31 cellular contexts compared by ENCODE assay signal in the genomic region with DNA sequence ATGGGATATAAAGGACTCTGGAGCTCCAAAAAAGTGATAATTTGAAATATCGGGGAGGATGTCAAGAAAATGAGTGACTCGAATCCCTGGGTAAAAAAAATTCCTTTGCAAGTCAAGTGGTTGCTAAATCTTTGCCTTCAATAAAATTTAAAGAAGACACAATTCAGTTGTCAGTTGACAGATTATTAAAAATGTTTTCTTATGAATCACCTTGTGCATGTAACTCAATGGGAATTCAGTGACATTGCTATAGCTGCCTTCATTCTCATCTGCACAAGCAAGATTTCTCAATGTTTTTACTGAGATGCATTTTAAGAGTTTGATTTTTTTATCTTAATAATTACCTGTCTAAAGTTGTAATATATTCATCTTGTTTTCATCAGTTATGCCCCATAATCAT.
DNase-seq lines count a peak whose midpoint lies in the region; ATAC-seq and TF ChIP-seq lines count a peak whose summit lies in the region.
"Had no signal": no experiment of that assay in that cellular context is flagged by ENCODE, and none has a peak within 500 bp of the region (broad histone marks: within the 10 kb centered on the region; RNA-seq: fewer than 3 reads in every experiment).

No MANE protein-coding gene starts in this region.

- peaks cover 0 to 3% (median 0%) of the 10 kb centered on the region in 6 donors for H3K9me3 Mint-ChIP-seq in immature natural killer cell
- H3K9me3 Mint-ChIP-seq: activated T-cell treated with anti-CD3 and anti-CD28 coated beads, Interleukin-2, amount 50 U/mL, for 4 hours; nephron; T-helper 1 cell treated with Interleukin-12 subunit alpha and Interleukin-12 subunit beta and Interleukin-4 antibody, amounts not matched to agents 30 μg/mL and 1 μg/mL, for 36 hours had no signal

- no peak overlapping the region for H3K27ac Mint-ChIP-seq in immature natural killer cell
- H3K27ac Mint-ChIP-seq: activated CD8-positive, alpha-beta memory T cell treated with anti-CD3 and anti-CD28 coated beads, Interleukin-2, amount 10 ng/mL, durations not matched to agents 7 days and 5 days; activated naive CD8-positive, alpha-beta T cell treated with anti-CD3 and anti-CD28 coated beads for 36 hours; nephron; T-helper 1 cell treated with Interleukin-12 subunit alpha and Interleukin-12 subunit beta and Interleukin-4 antibody, amounts not matched to agents 30 μg/mL and 1 μg/mL, for 36 hours had no signal

- no peak for TF ChIP-seq POLR2A in IMR-90 (IDR thresholded peaks at IDR 0.05; ENCODE audit: low read depth, low read length)

- in situ Hi-C loops in IMR-90 (cut with MboI; ENCODE audit: low sequenced_read_pairs), result no loop called here

- no peaks in the 10 kb centered on the region for H3K27me3 ChIP-seq in IMR-90 (ENCODE audit: control insufficient read depth, insufficient read depth, low read length)
- H3K27me3 ChIP-seq in right cardiac atrium (ENCODE audit: control insufficient read depth, insufficient read depth), result no peaks in the 10 kb centered on the region
- H3K27me3 ChIP-seq: ascending aorta, transverse colon had no signal

- no peak overlapping the region for H2AK5ac ChIP-seq in IMR-90 (ENCODE audit: low read depth, low read length)

- H3K4me1 Mint-ChIP-seq in immature natural killer cell, result no peaks in the 10 kb centered on the region
- H3K4me1 Mint-ChIP-seq: activated CD8-positive, alpha-beta memory T cell treated with anti-CD3 and anti-CD28 coated beads, Interleukin-2, amount 10 ng/mL, durations not matched to agents 7 days and 5 days; activated naive CD8-positive, alpha-beta T cell treated with anti-CD3 and anti-CD28 coated beads for 36 hours; nephron had no signal

- H3K4ac ChIP-seq in IMR-90 (ENCODE audit: low read depth, low read length), result no peak overlapping the region

- H2BK5ac ChIP-seq in IMR-90 (ENCODE audit: low read depth, low read length, poor library complexity, severe bottlenecking), result peak overlapping the region; percentile 17

- no peaks in the 10 kb centered on the region for H3K36me3 ChIP-seq in IMR-90 (ENCODE audit: control insufficient read depth, insufficient read depth, low read length)
- H3K36me3 ChIP-seq: ascending aorta, transverse colon had no signal

- TF ChIP-seq CTCF in IMR-90 (conservative IDR thresholded peaks at IDR 0.05; ENCODE audit: low read depth, low read length), result no peak

- H4K91ac ChIP-seq in IMR-90 (ENCODE audit: insufficient read depth, low read depth, low read length), result no peak overlapping the region

- no peak overlapping the region for H3K56ac ChIP-seq in IMR-90 (ENCODE audit: extremely low read depth, insufficient read depth, low read length)

- H3K27me3 Mint-ChIP-seq in immature natural killer cell (ENCODE audit: low read depth in 3 of 3), result peaks cover 0 to 4% (median 2%) of the 10 kb centered on the region in 3 donors
- H3K27me3 Mint-ChIP-seq: activated CD8-positive, alpha-beta memory T cell treated with anti-CD3 and anti-CD28 coated beads, Interleukin-2, amount 10 ng/mL, durations not matched to agents 7 days and 5 days had no signal

- H3K4me1 ChIP-seq in IMR-90 (ENCODE audit: control insufficient read depth, insufficient read depth, low read length) (peaks cover 4% of the 10 kb centered on the region), right cardiac atrium (ENCODE audit: control insufficient read depth, insufficient read depth, low read length) (no peaks in the 10 kb centered on the region)
- H3K4me1 ChIP-seq: ascending aorta, transverse colon had no signal

- CTCF ChIA-PET in IMR-90 (lab: Yijun Ruan, JAX), result interaction anchor here (0.6 kb wide), 1 partner anchor 37 kb away, joined by 3 read pairs; no protein-coding TSS in a partner anchor

- no peak overlapping the region for H2BK120ac ChIP-seq in IMR-90 (ENCODE audit: low read depth, low read length)

- no peaks in the 10 kb centered on the region for H3K36me3 Mint-ChIP-seq in immature natural killer cell
- H3K36me3 Mint-ChIP-seq: activated CD8-positive, alpha-beta memory T cell treated with anti-CD3 and anti-CD28 coated beads, Interleukin-2, amount 10 ng/mL, durations not matched to agents 7 days and 5 days; activated naive CD8-positive, alpha-beta T cell treated with anti-CD3 and anti-CD28 coated beads for 36 hours had no signal

- peaks cover 3% of the 10 kb centered on the region; the same call in 1 of the 2 replicates for H3K9me1 ChIP-seq in IMR-90 (ENCODE audit: insufficient read depth, low read length)

- no peak overlapping the region for H3K9ac ChIP-seq in IMR-90 (ENCODE audit: low read depth, low read length)
- H3K9ac ChIP-seq: KMS-11 had no signal

- H2AK9ac ChIP-seq in IMR-90 (replicated peaks; ENCODE audit: low read depth, low read length, poor library complexity), result no peak overlapping the region

- no peak overlapping the region; the same call in 1 of the 2 replicates for H3K18ac ChIP-seq in IMR-90 (ENCODE audit: low read depth, low read length)

- H3K4me3 Mint-ChIP-seq in immature natural killer cell, result no peak overlapping the region
- H3K4me3 Mint-ChIP-seq: activated CD8-positive, alpha-beta memory T cell treated with anti-CD3 and anti-CD28 coated beads, Interleukin-2, amount 10 ng/mL, durations not matched to agents 7 days and 5 days; activated naive CD8-positive, alpha-beta T cell treated with anti-CD3 and anti-CD28 coated beads for 36 hours; activated T-cell treated with anti-CD3 and anti-CD28 coated beads, Interleukin-2, amount 50 U/mL, for 4 hours; nephron; T-helper 1 cell treated with Interleukin-12 subunit alpha and Interleukin-12 subunit beta and Interleukin-4 antibody, amounts not matched to agents 30 μg/mL and 1 μg/mL, for 36 hours had no signal

- dilution Hi-C loops in IMR-90 (cut with HindIII; ENCODE audit: low sequenced_read_pairs, unreplicated experiment), result no loop called here

- H4K8ac ChIP-seq in IMR-90 (ENCODE audit: low read depth in 2 of 2, low read length in 2 of 2), result no peak overlapping the region

- no peak overlapping the region for H3K23ac ChIP-seq in IMR-90 (ENCODE audit: low read depth, low read length)

- no TSS peak for BruUV-seq in IMR-90 (replicated peaks; lab: Mats Ljungman, UMichigan)

- WGBS in IMR-90 (ENCODE audit: extremely low coverage in 2 of 2, insufficient read length in 1 of 2), 2 experiments, result no CpG with 5 or more reads among the region's 2 CpGs
- 89% methylated on average over 2 of the region's 2 CpGs for WGBS in right cardiac atrium

- no peak overlapping the region for H3K27ac ChIP-seq in IMR-90 (ENCODE audit: insufficient read depth, low read length)
- no peak overlapping the region for H3K27ac ChIP-seq in right cardiac atrium (ENCODE audit: low read length)
- H3K27ac ChIP-seq: ascending aorta, KMS-11, SK-N-MC, transverse colon had no signal

- H2BK20ac ChIP-seq in IMR-90 (ENCODE audit: low read depth, low read length), result no peak overlapping the region

- no peak overlapping the region for H2AFZ ChIP-seq in IMR-90 (replicated peaks; ENCODE audit: low read length, poor library complexity)

- H3K9me3 ChIP-seq in IMR-90 (ENCODE audit: control insufficient read depth, insufficient read depth, low read length) (no peaks in the 10 kb centered on the region), right cardiac atrium (ENCODE audit: control insufficient read depth, low read length) (no peaks in the 10 kb centered on the region)
- H3K9me3 ChIP-seq: ascending aorta, transverse colon had no signal

- H3K4me2 ChIP-seq in IMR-90 (ENCODE audit: low read depth, low read length), result no peak overlapping the region
- H3K4me2 ChIP-seq: KMS-11 had no signal

- POLR2A ChIA-PET in IMR-90 (lab: Charles Lee; ENCODE audit: unreplicated experiment), result no interaction called here

- DNase-seq in EL, result peak; percentile 68
- peak; percentile 48 for DNase-seq in IMR-90
- DNase-seq in iris pigment epithelial cell (ENCODE audit: low read depth), result peak; percentile 76
- DNase-seq in immature natural killer cell, result no peak
- no peak for DNase-seq in stimulated activated naive CD4-positive, alpha-beta T cell (lab: John Stamatoyannopoulos, UW)
- no peak for DNase-seq in NCI-H187 treated with DMSO at 0.1 percent for 48 hours (lab: John Stamatoyannopoulos, UW)
- DNase-seq in right cardiac atrium, result no peak
- DNase-seq: activated CD4-positive, alpha-beta T cell treated with anti-CD3 and anti-CD28 coated beads, Interleukin-2, amount 50 U/mL, for 4 hours; activated CD8-positive, alpha-beta memory T cell treated with anti-CD3 and anti-CD28 coated beads, Interleukin-2, amount 10 ng/mL, durations not matched to agents 7 days and 5 days; activated gamma-delta T cell; activated naive CD8-positive, alpha-beta T cell treated with anti-CD3 and anti-CD28 coated beads for 36 hours; activated T-cell treated with anti-CD3 and anti-CD28 coated beads, Interleukin-2, amount 50 U/mL, for 4 hours; C1 segment of cervical spinal cord; cortex of kidney; foreskin melanocyte; GDM1; left cardiac atrium; NCI-H1694; NCI-H510A treated with DMSO at 0.1 percent for 48 hours; stimulated activated CD4-positive, alpha-beta T cell treated with anti-CD3 and anti-CD28 coated beads, Interleukin-15, amount 100 ng/mL, for 24 hours; stimulated activated CD4-positive, alpha-beta T cell treated with anti-CD3 and anti-CD28 coated beads, Interleukin-4, amount 100 ng/mL, for 4 hours; transverse colon had no signal

- intact Hi-C loops in IMR-90 (cut with micrococcal nuclease) (no loop called here), right cardiac atrium (cut with DNase I) (no loop called here)

- no peaks in the 10 kb centered on the region for H4K20me1 ChIP-seq in IMR-90 (ENCODE audit: insufficient read depth, low read length)

- no peaks in the 10 kb centered on the region for H3K79me1 ChIP-seq in IMR-90 (ENCODE audit: low read depth in 1 of 2, low read length in 2 of 2)

- H3K14ac ChIP-seq in IMR-90 (replicated peaks; ENCODE audit: low read depth, low read length), result no peak overlapping the region

- TF ChIP-seq RAD21 in IMR-90 (IDR thresholded peaks at IDR 0.05; ENCODE audit: low read length), result no peak

- no peak overlapping the region for H3K4me3 ChIP-seq in IMR-90 (ENCODE audit: insufficient read depth, low read depth, low read length)
- H3K4me3 ChIP-seq in right cardiac atrium (ENCODE audit: low read length), result no peak overlapping the region
- H3K4me3 ChIP-seq: ascending aorta, lung, SK-N-MC, transverse colon had no signal

- 0 out of 3 replicates have a peak overlapping the region, but pooled peaks have one; percentile 64 for H2BK15ac ChIP-seq in IMR-90 (ENCODE audit: low read depth, low read length)

- ATAC-seq in IMR-90 (ENCODE audit: low read depth) (no peak), SK-N-SH treated with all-trans-retinoic acid at 6 μM for 48 hours (peak; percentile 57; the same call in 2 of the 3 replicates), right cardiac atrium (no peak)
- ATAC-seq: activated CD4-positive, CD25-positive, alpha-beta regulatory T cell treated with anti-CD3 and anti-CD28 coated beads, Interleukin-2, amount 50 U/mL, for 24 hours; activated CD8-positive, alpha-beta memory T cell treated with anti-CD3 and anti-CD28 coated beads, Interleukin-2, amount 10 ng/mL, durations not matched to agents 7 days and 5 days; activated T-cell treated with anti-CD3 and anti-CD28 coated beads, Interleukin-2, amount 50 U/mL, for 4 hours; esophagus mucosa; left cardiac atrium had no signal

- no peak overlapping the region for H4K5ac ChIP-seq in IMR-90 (ENCODE audit: low read depth, low read length)

TF ChIP-seq in IMR-90, 13 proteins besides CTCF, POLR2A, EP300 and RAD21 (continues in another document):
- TF ChIP-seq RFX5 (IDR thresholded peaks at IDR 0.05; ENCODE audit: low read depth, low read length), result no peak

TF ChIP-seq in SK-N-SH treated with all-trans-retinoic acid at 6 μM for 48 hours, 23 proteins besides CTCF, POLR2A, EP300 and RAD21 (continues in another document):
- TF ChIP-seq GLIS3 (CRISPR knock-in tag; IDR thresholded peaks at IDR 0.05), result peak; percentile 47; the same call in 1 of the 2 replicates

Comparison
In these comparisons a context has a peak if more than half of its experiments do, and no peak if none do; other contexts are left out.
1. DNase-seq: peak in EL (single experiment), IMR-90 (single experiment) and iris pigment epithelial cell (single experiment); none in immature natural killer cell (0 of 3), stimulated activated naive CD4-positive, alpha-beta T cell (0 of 6), NCI-H187 treated with DMSO at 0.1 percent for 48 hours (single experiment) and right cardiac atrium (0 of 3).